ENCODE assay signal across 9 cellular contexts in the genomic region with DNA sequence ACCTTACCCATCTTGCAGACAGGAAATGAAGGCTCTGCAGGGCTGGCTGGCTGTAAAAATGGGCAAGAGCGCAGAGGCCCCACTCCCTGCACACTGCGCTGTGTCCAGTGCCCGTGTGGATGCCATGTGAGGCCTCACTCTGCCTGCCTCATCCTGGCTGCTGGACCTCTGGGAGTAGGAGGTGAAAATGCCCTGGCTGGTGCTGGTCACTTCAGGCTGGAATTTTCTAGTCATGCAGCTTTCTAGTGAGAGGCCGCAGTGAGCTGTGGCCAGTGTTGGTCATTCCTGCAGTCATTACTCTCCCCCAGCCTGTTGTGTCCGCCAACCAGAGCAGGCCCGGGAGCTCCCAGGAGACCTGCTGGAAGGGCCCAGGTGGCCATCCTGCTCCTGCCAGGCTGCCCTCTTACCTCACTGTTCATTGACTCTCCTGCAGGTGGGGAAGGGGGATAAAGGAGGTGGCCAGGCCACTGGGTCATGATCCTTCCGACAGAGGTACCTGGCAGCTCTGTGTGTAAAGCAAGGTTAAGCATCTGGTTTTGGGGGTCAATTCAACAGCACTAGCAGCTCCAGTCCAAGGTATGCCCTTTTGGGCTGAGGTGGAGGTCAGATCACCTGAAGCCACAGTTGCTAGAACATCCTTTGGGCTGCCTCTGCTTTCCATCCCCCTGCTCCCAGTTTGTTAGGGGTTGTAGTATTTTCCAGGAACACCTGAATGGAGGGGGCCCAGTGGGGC. TPM values are rescaled to one million over a fixed set of nuclear protein-coding genes. Genes with fewer than 3 reads are reported as not detected.
A peak's percentile ranks its signal among the peaks of the same experiment; 100 is the strongest.
DNase-seq lines count a peak whose midpoint lies in the region; ATAC-seq and TF ChIP-seq lines count a peak whose summit lies in the region.
"Had no signal": no experiment of that assay in that cellular context is flagged by ENCODE, and none has a peak within 500 bp of the region (broad histone marks: within the 10 kb centered on the region; RNA-seq: fewer than 3 reads in every experiment).

No MANE protein-coding gene starts in this region.

- no peak overlapping the region for H2BK120ac ChIP-seq in IMR-90 (ENCODE audit: low read depth, low read length)

- H3K4me3 ChIP-seq in IMR-90 (ENCODE audit: insufficient read depth, low read depth, low read length) (no peak overlapping the region), psoas muscle (no peak overlapping the region)
- H3K4me3 ChIP-seq: HAP-1 had no signal

- H3K9ac ChIP-seq in IMR-90 (ENCODE audit: low read depth, low read length) = peak overlapping the region; percentile 3; the same call in 1 of the 2 replicates

- peak overlapping the region; percentile 31 to 80; a peak in 3 of 4 replicates for H4K8ac ChIP-seq in IMR-90 (ENCODE audit: low read depth in 2 of 2, low read length in 2 of 2)

- H2AFZ ChIP-seq in IMR-90 (replicated peaks; ENCODE audit: low read length, poor library complexity) = no peak overlapping the region

- no peak overlapping the region for H3K23ac ChIP-seq in IMR-90 (ENCODE audit: low read depth, low read length)

- peaks cover 16 to 84% of the 10 kb centered on the region in 2 experiments; a peak in 3 of 4 replicates for H3K79me1 ChIP-seq in IMR-90 (ENCODE audit: low read depth in 1 of 2, low read length in 2 of 2)

- no peaks in the 10 kb centered on the region for H3K9me3 ChIP-seq in IMR-90 (ENCODE audit: control insufficient read depth, insufficient read depth, low read length)
- no peaks in the 10 kb centered on the region for H3K9me3 ChIP-seq in psoas muscle
- H3K9me3 ChIP-seq: HAP-1 had no signal

- POLR2A ChIA-PET in IMR-90 (lab: Charles Lee; ENCODE audit: unreplicated experiment) = no interaction called here

- DNase-seq in IMR-90 (no peak), endothelial cell (ENCODE audit: low spot score) (no peak), psoas muscle (no peak), hepatic stellate cell (ENCODE audit: low spot score) (no peak), SKM-1 treated with dmso at 0.1 percent for 144 hours (lab: John Stamatoyannopoulos, UW; ENCODE audit: unreplicated experiment) (no peak), progenitor cell of endocrine pancreas (ENCODE audit: low spot score, unreplicated experiment) (no peak)
- DNase-seq in stimulated activated CD4-positive, alpha-beta T cell treated with anti-CD3 and anti-CD28 coated beads, Interleukin-4, amount 100 ng/mL, for 1 hour = no peak

- TF ChIP-seq RAD21 in IMR-90 (IDR thresholded peaks at IDR 0.05; ENCODE audit: low read length) = no peak

- CTCF ChIA-PET in IMR-90 (lab: Yijun Ruan, JAX) = interaction anchor here (1.1 kb wide), 1 partner anchor 48 kb away, joined by 6 read pairs; no protein-coding TSS in a partner anchor

- in situ Hi-C loops in IMR-90 (cut with MboI; ENCODE audit: low sequenced_read_pairs) = no loop called here

- H3K36me3 Mint-ChIP-seq in endothelial cell (ENCODE audit: low read depth, unreplicated experiment) (peaks cover 50% of the 10 kb centered on the region), progenitor cell of endocrine pancreas (ENCODE audit: insufficient read depth) (peaks cover 12% of the 10 kb centered on the region)

- no peak overlapping the region for H3K56ac ChIP-seq in IMR-90 (ENCODE audit: extremely low read depth, insufficient read depth, low read length)

- H3K4me1 ChIP-seq in IMR-90 (ENCODE audit: control insufficient read depth, insufficient read depth, low read length) (peaks cover 16% of the 10 kb centered on the region), psoas muscle (peaks cover 70% of the 10 kb centered on the region)
- H3K4me1 ChIP-seq: HAP-1 had no signal

- H3K27me3 ChIP-seq in IMR-90 (ENCODE audit: control insufficient read depth, insufficient read depth, low read length) = no peaks in the 10 kb centered on the region
- no peaks in the 10 kb centered on the region for H3K27me3 ChIP-seq in psoas muscle (ENCODE audit: insufficient read depth in 3 of 3, low read length in 2 of 3)

- H2BK5ac ChIP-seq in IMR-90 (ENCODE audit: low read depth, low read length, poor library complexity, severe bottlenecking) = peak overlapping the region; percentile 25

- no peak overlapping the region; the same call in 1 of the 2 replicates for H4K5ac ChIP-seq in IMR-90 (ENCODE audit: low read depth, low read length)

- H3K4me3 Mint-ChIP-seq in endothelial cell (ENCODE audit: unreplicated experiment) (peak overlapping the region; percentile 78), progenitor cell of endocrine pancreas (ENCODE audit: low read depth) (no peak overlapping the region)

- H3K18ac ChIP-seq in IMR-90 (ENCODE audit: low read depth, low read length) = no peak overlapping the region

- 0 out of 2 replicates have a peak overlapping the region, but pooled peaks have one; percentile 7 for H2AK5ac ChIP-seq in IMR-90 (ENCODE audit: low read depth, low read length)

- intact Hi-C loops in IMR-90 (cut with micrococcal nuclease) (no loop called here), psoas muscle (cut with DNase I) (loop anchor here in 1 of 2 donors (2.0 kb wide), 1 partner anchor 41 kb away; the partner anchor contains the start of gene SH2B3)

- peaks cover 69% of the 10 kb centered on the region for H4K20me1 ChIP-seq in IMR-90 (ENCODE audit: insufficient read depth, low read length)

- dilution Hi-C loops in IMR-90 (cut with HindIII; ENCODE audit: low sequenced_read_pairs, unreplicated experiment) = no loop called here

- no peak overlapping the region for H3K4me2 ChIP-seq in IMR-90 (ENCODE audit: low read depth, low read length)

- H3K36me3 ChIP-seq in IMR-90 (ENCODE audit: control insufficient read depth, insufficient read depth, low read length) (peaks cover 66% of the 10 kb centered on the region), psoas muscle (ENCODE audit: insufficient read depth in 1 of 2, low read depth in 1 of 2) (peaks cover 5 to 36% of the 10 kb centered on the region in 2 donors)

- peaks cover 12% of the 10 kb centered on the region for H3K9me1 ChIP-seq in IMR-90 (ENCODE audit: insufficient read depth, low read length)

- H4K91ac ChIP-seq in IMR-90 (ENCODE audit: insufficient read depth, low read depth, low read length) = no peak overlapping the region; the same call in 1 of the 2 replicates

- TF ChIP-seq CTCF in IMR-90 (conservative IDR thresholded peaks at IDR 0.05; ENCODE audit: low read depth, low read length) (no peak), endothelial cell (IDR thresholded peaks at IDR 0.05; ENCODE audit: unreplicated experiment) (no peak), psoas muscle (IDR thresholded peaks at IDR 0.05) (no peak), progenitor cell of endocrine pancreas (IDR thresholded peaks at IDR 0.05; ENCODE audit: unreplicated experiment) (no peak)

- no TSS peak for BruUV-seq in IMR-90 (replicated peaks; lab: Mats Ljungman, UMichigan)

- no peak overlapping the region for H3K4ac ChIP-seq in IMR-90 (ENCODE audit: low read depth, low read length)

- H2BK15ac ChIP-seq in IMR-90 (ENCODE audit: low read depth, low read length) = no peak overlapping the region

- WGBS in IMR-90 (ENCODE audit: extremely low coverage in 2 of 2, insufficient read length in 1 of 2), 2 experiments = no CpG with 5 or more reads among the region's 7 CpGs
- WGBS in psoas muscle, 3 donors = 51 to 58% (median 55%) methylated on average over 7 of the region's 7 CpGs

- H3K4me1 Mint-ChIP-seq in endothelial cell (ENCODE audit: unreplicated experiment) = peaks cover 83% of the 10 kb centered on the region
- H3K4me1 Mint-ChIP-seq in progenitor cell of endocrine pancreas (ENCODE audit: low read depth) = no peaks in the 10 kb centered on the region

- H3K27ac ChIP-seq in IMR-90 (ENCODE audit: insufficient read depth, low read length) (peak overlapping the region; percentile 39; the same call in 1 of the 2 replicates), psoas muscle (peak overlapping the region; percentile 76)

- peak; percentile 17 for ATAC-seq in GM18907 (IDR thresholded peaks at IDR 0.05; ENCODE audit: unreplicated experiment)
- no peak for ATAC-seq in IMR-90 (ENCODE audit: low read depth)
- ATAC-seq in psoas muscle = peak; percentile 1 to 4 (median 3)

- H3K14ac ChIP-seq in IMR-90 (replicated peaks; ENCODE audit: low read depth, low read length) = no peak overlapping the region

- no peak for TF ChIP-seq POLR2A in IMR-90 (IDR thresholded peaks at IDR 0.05; ENCODE audit: low read depth, low read length)

- H3K27me3 Mint-ChIP-seq in endothelial cell (ENCODE audit: unreplicated experiment) = peaks cover 47% of the 10 kb centered on the region
- H3K27me3 Mint-ChIP-seq in progenitor cell of endocrine pancreas = no peaks in the 10 kb centered on the region

- H3K27ac Mint-ChIP-seq in endothelial cell (ENCODE audit: unreplicated experiment) (peak overlapping the region; percentile 96), progenitor cell of endocrine pancreas (no peak overlapping the region)

- H2BK20ac ChIP-seq in IMR-90 (ENCODE audit: low read depth, low read length) = no peak overlapping the region

- H3K9me3 Mint-ChIP-seq in endothelial cell (ENCODE audit: unreplicated experiment) (no peaks in the 10 kb centered on the region), progenitor cell of endocrine pancreas (ENCODE audit: low read depth) (no peaks in the 10 kb centered on the region)

- no peak overlapping the region for H2AK9ac ChIP-seq in IMR-90 (replicated peaks; ENCODE audit: low read depth, low read length, poor library complexity)

TF ChIP-seq in IMR-90, 13 proteins besides CTCF, POLR2A, EP300 and RAD21 (continues in another document):
- TF ChIP-seq BHLHE40 (IDR thresholded peaks at IDR 0.05; ENCODE audit: low read depth, low read length) = no peak
- TF ChIP-seq, protein P1, sequence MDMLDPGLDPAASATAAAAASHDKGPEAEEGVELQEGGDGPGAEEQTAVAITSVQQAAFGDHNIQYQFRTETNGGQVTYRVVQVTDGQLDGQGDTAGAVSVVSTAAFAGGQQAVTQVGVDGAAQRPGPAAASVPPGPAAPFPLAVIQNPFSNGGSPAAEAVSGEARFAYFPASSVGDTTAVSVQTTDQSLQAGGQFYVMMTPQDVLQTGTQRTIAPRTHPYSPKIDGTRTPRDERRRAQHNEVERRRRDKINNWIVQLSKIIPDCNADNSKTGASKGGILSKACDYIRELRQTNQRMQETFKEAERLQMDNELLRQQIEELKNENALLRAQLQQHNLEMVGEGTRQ (IDR thresholded peaks at IDR 0.05; ENCODE audit: low read depth, low read length) = no peak
- no peak for TF ChIP-seq RFX5 (IDR thresholded peaks at IDR 0.05; ENCODE audit: low read depth, low read length)
- TF ChIP-seq RCOR1 (IDR thresholded peaks at IDR 0.05; ENCODE audit: insufficient replicate concordance, low read length) = no peak

RNA-seq across cellular contexts. Expression of gene SH2B3, which starts 39.8 kb away (rescaled TPM):
- total RNA-seq in IMR-90 (2012; rRNA removed) = 9.2 and 9.3 TPM in 2 replicates
- polyA plus RNA-seq in IMR-90 (2012; rRNA removed) = 20.2 and 20.9 TPM in 2 replicates
- 10.1 and 19.4 TPM in 2 replicates for polyA plus RNA-seq in IMR-90 (2012; cell fraction: cytosol; rRNA removed)
- 21.8 and 24.3 TPM in 2 replicates for polyA plus RNA-seq in IMR-90 (2012; cell fraction: nucleus; rRNA removed; ENCODE audit: low replicate concordance)
- total RNA-seq in endothelial cell (ENCODE audit: unreplicated experiment) = 93.7 TPM
- total RNA-seq in psoas muscle = 10 to 100 TPM; 10.5 to 25.0 (median 13.2) TPM
- 10 to 100 TPM in 1 of 3 donors, 1 to 10 TPM in 2; 4.4 to 22.0 (median 6.4) TPM for polyA plus RNA-seq in psoas muscle
- 0.72 and 1.5 TPM in 2 replicates for total RNA-seq in progenitor cell of endocrine pancreas
